In the genomic region with DNA sequence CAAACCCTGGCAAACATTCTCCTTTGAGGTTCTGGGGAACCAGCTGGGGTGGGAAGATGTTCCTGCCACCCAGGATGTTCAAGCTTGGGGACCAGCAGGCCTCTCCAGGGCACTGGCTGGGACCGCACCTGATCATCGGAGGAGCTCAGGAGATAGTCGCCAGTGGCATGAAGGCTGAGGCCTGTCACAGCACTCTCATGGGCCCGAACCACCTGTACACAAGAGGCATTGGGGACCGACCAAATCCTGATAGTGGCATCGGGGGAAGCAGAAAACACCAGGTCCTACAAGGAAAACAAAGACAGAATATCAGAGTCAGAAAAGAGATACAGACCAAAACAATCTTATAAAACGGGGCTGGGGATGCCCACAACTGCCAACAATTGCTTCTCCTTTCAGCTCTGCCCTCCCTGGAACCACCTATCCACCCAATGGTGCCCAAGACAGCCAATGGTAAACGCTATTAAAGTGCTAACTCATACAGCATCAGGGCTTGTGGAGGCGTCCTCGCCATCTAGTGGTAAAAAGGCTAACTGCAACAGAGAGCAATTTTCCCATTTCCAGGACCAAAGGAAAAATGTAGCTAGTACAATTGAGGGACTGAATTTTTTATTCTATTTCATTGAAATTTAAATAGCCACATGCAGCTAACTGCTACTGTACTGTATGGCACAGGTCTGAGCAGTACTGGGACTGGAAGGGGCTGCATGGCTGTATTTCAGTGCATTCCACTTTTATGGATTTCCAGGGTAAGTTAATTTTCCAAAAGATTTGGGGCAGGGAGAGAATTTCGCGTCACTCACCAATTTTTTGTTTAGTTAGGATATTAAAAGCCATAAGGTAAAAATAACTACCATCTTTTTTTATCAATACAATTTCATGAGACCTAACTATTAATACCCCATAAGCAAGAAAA, we compare ENCODE assay signal across 1 cellular context.
TF ChIP-seq lines count a peak whose summit lies in the region.

No MANE protein-coding gene starts in this region.

TF ChIP-seq in liver, 16 proteins besides CTCF, POLR2A, EP300 and RAD21 (continued from another document):
- TF ChIP-seq JUND (IDR thresholded peaks at IDR 0.05) (no peak), GABPA (IDR thresholded peaks at IDR 0.05 in 1 of 2, conservative IDR thresholded peaks at IDR 0.05 in 1 of 2) (no peak)
TF ChIP-seq in liver: peak in this region for 0.
